ENCODE assay signal across 7 cellular contexts in the genomic region with DNA sequence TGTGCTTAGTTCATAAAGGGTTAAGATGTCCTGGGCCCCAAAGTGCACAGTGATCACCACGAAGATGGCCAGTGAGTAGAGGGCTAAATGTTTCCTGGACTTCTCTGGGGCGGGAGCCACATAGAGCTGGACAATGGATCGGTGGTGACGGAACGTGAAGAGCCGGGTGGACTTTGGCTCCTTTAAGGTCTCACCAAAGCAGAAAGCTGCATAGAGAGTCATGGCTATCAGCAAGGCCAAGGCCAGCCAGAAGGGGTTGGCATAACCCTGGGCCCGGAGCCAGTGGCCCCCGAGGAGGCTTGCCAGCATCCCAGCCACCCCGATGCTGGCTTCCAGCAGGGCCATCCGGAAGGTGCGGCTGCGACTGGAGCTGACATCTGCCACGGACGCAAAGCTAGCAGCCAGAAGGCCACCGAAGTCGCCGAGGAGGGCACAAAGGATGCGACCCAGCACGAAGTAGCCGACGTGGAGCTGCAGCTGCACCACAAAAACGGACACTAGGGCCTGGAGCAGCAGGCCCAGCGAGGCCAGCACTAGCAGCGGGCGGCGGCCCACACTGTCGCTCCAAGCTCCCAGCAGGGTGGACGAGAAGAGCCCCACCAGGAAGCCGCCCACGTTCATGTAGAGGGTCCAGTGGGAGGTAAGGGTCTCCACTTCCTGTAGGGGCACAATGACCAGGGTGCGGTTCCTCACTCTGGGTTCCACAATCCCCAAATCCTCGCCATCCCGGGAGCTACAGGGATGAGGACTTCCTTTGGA. TPM values are rescaled to one million over a fixed set of nuclear protein-coding genes. Genes with fewer than 3 reads are reported as not detected.
DNase-seq lines count a peak whose midpoint lies in the region; TF ChIP-seq lines count a peak whose summit lies in the region.
"Had no signal": no experiment of that assay in that cellular context is flagged by ENCODE, and none has a peak within 500 bp of the region (broad histone marks: within the 10 kb centered on the region; RNA-seq: fewer than 3 reads in every experiment).

No MANE protein-coding gene starts in this region.

- peak; percentile 36 for DNase-seq in DMS79 treated with DMSO at 0.1 percent for 48 hours (lab: John Stamatoyannopoulos, UW)
- no peak for DNase-seq in DMS79 (lab: John Stamatoyannopoulos, UW)
- no peak for DNase-seq in epithelial cell of esophagus (ENCODE audit: low read depth)
- no peak for DNase-seq in smooth muscle cell (lab: John Stamatoyannopoulos, UW; ENCODE audit: unreplicated experiment)
- DNase-seq in SW480 (ENCODE audit: low spot score), result no peak
- DNase-seq in amniotic stem cell (lab: John Stamatoyannopoulos, UW), result no peak

- H3K4me3 ChIP-seq in epithelial cell of esophagus (ENCODE audit: low read length) (peak overlapping the region; percentile 49), smooth muscle cell (peak overlapping the region; percentile 95)

- no peaks in the 10 kb centered on the region for H3K27me3 ChIP-seq in smooth muscle cell (ENCODE audit: low read depth)

- H3K4me1 ChIP-seq in smooth muscle cell (ENCODE audit: low read depth), result peaks cover 6% of the 10 kb centered on the region

- no peaks in the 10 kb centered on the region for H3K79me2 ChIP-seq in smooth muscle cell (ENCODE audit: low read depth)

- H3K27ac ChIP-seq in smooth muscle cell (ENCODE audit: low read depth), result no peak overlapping the region

- 58% methylated on average over 33 of the region's 33 CpGs for WGBS in smooth muscle cell (ENCODE audit: low lambda C conversion rate)

- H3F3A ChIP-seq in smooth muscle cell (ENCODE audit: low read depth), result no peaks in the 10 kb centered on the region

- no peaks in the 10 kb centered on the region for H4K20me1 ChIP-seq in smooth muscle cell (ENCODE audit: low read depth)

- no peak overlapping the region for H3K9ac ChIP-seq in smooth muscle cell (ENCODE audit: low read depth)

- H2AFZ ChIP-seq in smooth muscle cell (ENCODE audit: low read depth), result no peak overlapping the region

- H3K4me2 ChIP-seq in smooth muscle cell, result peak overlapping the region; percentile 100

- no peaks in the 10 kb centered on the region for H3K36me3 ChIP-seq in smooth muscle cell (ENCODE audit: low read depth)

- no peak for TF ChIP-seq CTCF in epithelial cell of esophagus (IDR thresholded peaks at IDR 0.05; ENCODE audit: insufficient read depth, low read depth, low read length, missing control alignments)
- no peak for TF ChIP-seq CTCF in smooth muscle cell (IDR thresholded peaks at IDR 0.05; ENCODE audit: borderline replicate concordance, insufficient read depth, poor library complexity, severe bottlenecking)

- H3K9me3 ChIP-seq in smooth muscle cell (replicated peaks; ENCODE audit: low read depth), result no peaks in the 10 kb centered on the region

RNA-seq across cellular contexts. Expression of a gene that starts 1.0 kb away (rescaled TPM):
- 5.1 and 20.9 TPM in 2 replicates for total RNA-seq in smooth muscle cell
- polyA plus RNA-seq in smooth muscle cell, result 7.0 and 10.3 TPM in 2 replicates

RNA-seq across cellular contexts. Expression of a gene that starts 33.5 kb away (rescaled TPM):
- total RNA-seq in smooth muscle cell, result 8.2 and 13.4 TPM in 2 replicates
- polyA plus RNA-seq in smooth muscle cell, result 8.3 and 8.7 TPM in 2 replicates

RNA-seq across cellular contexts. Expression of a gene that starts 34.9 kb away (rescaled TPM):
- total RNA-seq in smooth muscle cell, result 60.3 and 90.5 TPM in 2 replicates
- polyA plus RNA-seq in smooth muscle cell, result 71.2 and 90.3 TPM in 2 replicates

RNA-seq across cellular contexts. Expression of a gene that starts 40.0 kb away (rescaled TPM):
- total RNA-seq in smooth muscle cell, result not detected in 2 replicates
- not detected in 2 replicates for polyA plus RNA-seq in smooth muscle cell
- polyA plus RNA-seq: adipose tissue had no signal

RNA-seq across cellular contexts. Expression of a gene that starts 47.7 kb away (rescaled TPM):
- 52.6 and 55.0 TPM in 2 replicates for total RNA-seq in smooth muscle cell
- polyA plus RNA-seq in smooth muscle cell, result 82.9 and 83.2 TPM in 2 replicates
